ENCODE assay signal across 22 cellular contexts in the genomic region with DNA sequence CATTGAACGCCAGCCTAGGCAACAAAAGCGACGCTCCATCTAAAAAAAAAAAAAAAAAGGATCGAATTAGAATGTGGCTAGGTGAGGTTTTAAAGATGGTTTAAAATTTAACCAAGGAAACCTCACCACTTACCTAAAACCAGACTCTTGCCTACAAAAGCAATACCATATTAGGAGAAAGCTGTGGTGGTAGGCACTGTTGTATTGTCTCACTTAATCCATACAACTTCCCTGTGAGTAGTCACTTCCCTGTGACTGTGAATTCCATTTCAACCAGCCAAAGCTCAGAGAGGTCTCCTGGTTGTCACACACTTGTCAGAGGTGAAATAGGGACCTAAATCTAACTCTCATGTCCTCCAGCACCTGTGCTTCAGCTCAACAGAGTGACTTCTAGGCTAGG. TPM values are rescaled to one million over a fixed set of nuclear protein-coding genes. Genes with fewer than 3 reads are reported as not detected.
A peak's percentile ranks its signal among the peaks of the same experiment; 100 is the strongest.
DNase-seq lines count a peak whose midpoint lies in the region; ATAC-seq, FAIRE-seq and TF ChIP-seq lines count a peak whose summit lies in the region.
"Had no signal": no experiment of that assay in that cellular context is flagged by ENCODE, and none has a peak within 500 bp of the region (broad histone marks: within the 10 kb centered on the region; RNA-seq: fewer than 3 reads in every experiment).

No MANE protein-coding gene starts in this region.

- no peak overlapping the region for H3K27ac ChIP-seq in H1 (ENCODE audit: low read depth, low read length)
- H3K27ac ChIP-seq in left lung, result no peak overlapping the region
- H3K27ac ChIP-seq: A549; BLaER1 treated with 17β-estradiol and CSF1 and Interleukin-3, amounts not matched to agents 10 nM and 100 nM had no signal

- FAIRE-seq in RCC 7860 (lab: Jason Lieb, UNC) (no peak), H1 (lab: Jason Lieb, UNC) (no peak)
- FAIRE-seq: A549, GM12878 had no signal

- ATAC-seq in left lung, result peak; percentile 60
- ATAC-seq: A549, GM12878 had no signal

- H3K4me3 ChIP-seq in H1 (ENCODE audit: extremely low read depth in 1 of 4, insufficient read depth in 2 of 4, low read depth in 3 of 4, low read length in 4 of 4) (no peak overlapping the region), left lung (no peak overlapping the region)
- H3K4me3 ChIP-seq: A549; BLaER1 treated with 17β-estradiol and CSF1 and Interleukin-3, amounts not matched to agents 10 nM and 100 nM; GM12878 had no signal

- no peaks in the 10 kb centered on the region for H3K79me1 ChIP-seq in H1 (ENCODE audit: low read depth, low read length)

- H2BK120ac ChIP-seq in H1 (replicated peaks; ENCODE audit: low read depth, low read length), result no peak overlapping the region

- H3K23ac ChIP-seq in H1 (ENCODE audit: insufficient read length), result no peak overlapping the region

- no peak overlapping the region for H3K4ac ChIP-seq in H1 (replicated peaks; ENCODE audit: insufficient read length, low read depth, low read length)

- WGBS in H1 (ENCODE audit: extremely low coverage in 1 of 2, insufficient coverage in 1 of 2, insufficient read length in 1 of 2, insufficient replicate concordance in 2 of 2, low coverage in 1 of 2, low lambda C conversion rate in 2 of 2, missing lambda C conversion rate in 1 of 2), 2 experiments, result 100% methylated on average over 1 of the region's 4 CpGs; no CpG with 5 or more reads in 1 of the 2 experiments

- TF ChIP-seq CTCF in H1 (IDR thresholded peaks at IDR 0.05; ENCODE audit: control extremely low read depth in 1 of 3, insufficient read depth in 1 of 3, low read depth in 1 of 3, low read length in 3 of 3), result no peak
- no peak for TF ChIP-seq CTCF in left lung (IDR thresholded peaks at IDR 0.05)
- no peak for TF ChIP-seq CTCF in GM13976 (IDR thresholded peaks at IDR 0.05; ENCODE audit: borderline replicate concordance, control extremely low read depth, extremely low read depth, insufficient read depth, missing control alignments)

- in situ Hi-C loops in GM13976 (cut with MboI; ENCODE audit: low sequenced_read_pairs, unreplicated experiment), result no loop called here

- peak overlapping the region; percentile 43; the same call in 1 of the 2 replicates for H2AFZ ChIP-seq in H1 (ENCODE audit: low read length)

- no peak overlapping the region for H3K14ac ChIP-seq in H1 (ENCODE audit: insufficient read length)

- H2BK15ac ChIP-seq in H1 (ENCODE audit: low read length), result no peak overlapping the region

- no peak overlapping the region for H3K56ac ChIP-seq in H1 (replicated peaks; ENCODE audit: insufficient read length, low read depth, low read length)

- H4K20me1 ChIP-seq in H1 (replicated peaks in 1 of 2; ENCODE audit: control insufficient read depth in 1 of 2, insufficient read depth in 2 of 2, low read length in 2 of 2), result no peaks in the 10 kb centered on the region
- H4K20me1 ChIP-seq: BLaER1 treated with 17β-estradiol and CSF1 and Interleukin-3, amounts not matched to agents 10 nM and 100 nM had no signal

- no peak overlapping the region for H2BK12ac ChIP-seq in H1 (ENCODE audit: low read depth, low read length)

- H3K79me2 ChIP-seq in H1 (ENCODE audit: control insufficient read depth in 1 of 2, insufficient read depth in 2 of 2, low read length in 2 of 2), result no peaks in the 10 kb centered on the region

- H3K9me3 ChIP-seq in H1 (ENCODE audit: insufficient read depth in 2 of 2, low read depth in 1 of 2, low read length in 1 of 2), result no peaks in the 10 kb centered on the region; a peak in 1 of 4 replicates
- peaks cover 0 to 6% of the 10 kb centered on the region in 2 donors for H3K9me3 ChIP-seq in left lung
- H3K9me3 ChIP-seq: A549, BE2C had no signal

- POLR2A ChIA-PET in H1 (lab: Charles Lee; ENCODE audit: partially characterized antibody), result no interaction called here

- H4K8ac ChIP-seq in H1 (ENCODE audit: extremely low read depth, insufficient read depth, low read length), result no peak overlapping the region

- DNase-seq in RCC 7860 (ENCODE audit: low spot score) (peak; percentile 10), H1 (ENCODE audit: low read depth in 1 of 2, low spot score in 2 of 2) (no peak), left lung (no peak), NCI-H2081 (lab: John Stamatoyannopoulos, UW) (no peak), GM13976 (ENCODE audit: low spot score) (no peak), C1 segment of cervical spinal cord (lab: John Stamatoyannopoulos, UW) (no peak)
- DNase-seq: 8988T; ACHN; AML-193; BE2C; Calu3; CD4-positive, alpha-beta memory T cell; COR-L47; DMS79; EL; GDM1; GOT3; H7; HCEC 1CT had no signal

- H3K4me2 ChIP-seq in H1 (ENCODE audit: insufficient read depth in 1 of 2, low read depth in 2 of 2, low read length in 2 of 2), result no peak overlapping the region
- H3K4me2 ChIP-seq: A549; BLaER1 treated with 17β-estradiol and CSF1 and Interleukin-3, amounts not matched to agents 10 nM and 100 nM had no signal

- H3K9ac ChIP-seq in H1 (replicated peaks in 1 of 4; ENCODE audit: extremely low read depth in 1 of 4, low read depth in 3 of 4, low read length in 3 of 4), result no peak overlapping the region
- H3K9ac ChIP-seq: BLaER1 treated with 17β-estradiol and CSF1 and Interleukin-3, amounts not matched to agents 10 nM and 100 nM had no signal

- H2AK5ac ChIP-seq in H1 (ENCODE audit: low read depth, low read length), result no peak overlapping the region

- H3K18ac ChIP-seq in H1 (ENCODE audit: extremely low read depth, low read length), result no peak overlapping the region

- peaks cover 0 to 6% (median 2%) of the 10 kb centered on the region in 4 experiments; a peak in 1 of 7 replicates for H3K4me1 ChIP-seq in H1 (replicated peaks in 1 of 4; ENCODE audit: control insufficient read depth in 3 of 4, insufficient read depth in 4 of 4, low read length in 3 of 4)
- no peaks in the 10 kb centered on the region for H3K4me1 ChIP-seq in left lung
- H3K4me1 ChIP-seq: A549; BE2C; BLaER1 treated with 17β-estradiol and CSF1 and Interleukin-3, amounts not matched to agents 10 nM and 100 nM had no signal

- no peak for TF ChIP-seq EP300 in H1 (IDR thresholded peaks at IDR 0.05; ENCODE audit: borderline replicate concordance in 1 of 2, low read depth in 2 of 2, low read length in 2 of 2)

- no peak for TF ChIP-seq RAD21 in H1 (IDR thresholded peaks at IDR 0.05 in 1 of 2, conservative IDR thresholded peaks at IDR 0.05 in 1 of 2; ENCODE audit: low read depth in 2 of 2, low read length in 2 of 2)

- H3K36me3 ChIP-seq in H1 (ENCODE audit: control insufficient read depth in 2 of 4, insufficient read depth in 4 of 4, low read length in 3 of 4) (no peaks in the 10 kb centered on the region), left lung (no peaks in the 10 kb centered on the region)
- H3K36me3 ChIP-seq: BE2C; BLaER1 treated with 17β-estradiol and CSF1 and Interleukin-3, amounts not matched to agents 10 nM and 100 nM had no signal

- no peaks in the 10 kb centered on the region for H3K23me2 ChIP-seq in H1 (ENCODE audit: low read depth, low read length)

- H3K27me3 ChIP-seq in H1 (replicated peaks in 1 of 4; ENCODE audit: control insufficient read depth in 3 of 4, extremely low read depth in 1 of 4, insufficient read depth in 3 of 4, low read length in 3 of 4) (no peaks in the 10 kb centered on the region; a peak in 1 of 7 replicates), left lung (no peaks in the 10 kb centered on the region)
- H3K27me3 ChIP-seq: BE2C; BLaER1 treated with 17β-estradiol and CSF1 and Interleukin-3, amounts not matched to agents 10 nM and 100 nM had no signal

- no peak overlapping the region for H2BK20ac ChIP-seq in H1 (ENCODE audit: low read length)

- H2BK5ac ChIP-seq in H1 (ENCODE audit: low read depth, low read length), result no peak overlapping the region

- intact Hi-C loops in left lung (cut with DNase I), result no loop called here

- no peak overlapping the region for H4K5ac ChIP-seq in H1 (ENCODE audit: insufficient read length, low read depth, low read length)

- CTCF ChIA-PET in H1 (lab: Charles Lee; ENCODE audit: partially characterized antibody), result interaction anchor here (0.6 to 3.8 kb wide), 16 partner anchors 10 to 1143 kb away, joined by 3 to 53 read pairs (median 5); no protein-coding TSS in a partner anchor

- no peak for TF ChIP-seq POLR2A in H1 (IDR thresholded peaks at IDR 0.05; ENCODE audit: control extremely low read depth in 1 of 2, low read depth in 2 of 2, low read length in 2 of 2)

- H4K91ac ChIP-seq in H1 (replicated peaks; ENCODE audit: insufficient read length, low read length), result no peak overlapping the region

TF ChIP-seq in H1, 55 proteins besides CTCF, POLR2A, EP300 and RAD21:
- TF ChIP-seq JUN (IDR thresholded peaks at IDR 0.05; ENCODE audit: low read depth, low read length) (no peak), ZNF274 (IDR thresholded peaks at IDR 0.05; ENCODE audit: borderline replicate concordance, extremely low read depth, low read length) (no peak), ASH2L (IDR thresholded peaks at IDR 0.05; ENCODE audit: low read length) (no peak), GTF2F1 (IDR thresholded peaks at IDR 0.05; ENCODE audit: borderline replicate concordance, low read depth, low read length) (no peak), HDAC6 (IDR thresholded peaks at IDR 0.05; ENCODE audit: low read depth, low read length) (no peak), RNF2 (IDR thresholded peaks at IDR 0.05; ENCODE audit: borderline replicate concordance, low read depth, low read length, missing control alignments, poor library complexity, severe bottlenecking) (no peak), CTBP2 (IDR thresholded peaks at IDR 0.05; ENCODE audit: borderline replicate concordance, insufficient read depth, insufficient read length, low read length) (no peak), TAF7 (optimal IDR thresholded peaks at IDR 0.05; ENCODE audit: borderline replicate concordance, low read depth, low read length) (no peak), BRCA1 (IDR thresholded peaks at IDR 0.05; ENCODE audit: low read depth, low read length) (no peak), SP1 (IDR thresholded peaks at IDR 0.05; ENCODE audit: low read depth, low read length) (no peak), CHD1 (IDR thresholded peaks at IDR 0.05; ENCODE audit: low read depth, low read length) (no peak), RXRA (IDR thresholded peaks at IDR 0.05; ENCODE audit: insufficient read depth, low read depth, low read length) (no peak), BCL11A (IDR thresholded peaks at IDR 0.05; ENCODE audit: low read depth in 2 of 2, low read length in 2 of 2) (no peak), JUND (IDR thresholded peaks at IDR 0.05; ENCODE audit: low read length) (no peak), SIRT6 (IDR thresholded peaks at IDR 0.05; ENCODE audit: low read length) (no peak)

RNA-seq across cellular contexts. Expression of gene SHISA2, which starts 15.4 kb away (rescaled TPM):
- 22.6 and 23.8 TPM in 2 replicates for total RNA-seq in H1 (2021; fragmentation: NEBNext Ultra II Directional; extraction: Animal tissue kit (Norgen Biotek cat#: 25700))
- 8.6 and 10.2 TPM in 2 replicates for polyA plus RNA-seq in H1 (2011; rRNA removed)
- 7.3 TPM for polyA plus RNA-seq in H1 (2011; cell fraction: cytosol; rRNA removed)
- 6.6 TPM for polyA plus RNA-seq in H1 (2011; cell fraction: nucleus; rRNA removed)
- polyA plus RNA-seq in H1 (2012, experiment 1 of 2), result 7.5 to 8.2 TPM (median 7.8 TPM) in 4 replicates
- 4.7 TPM for polyA plus RNA-seq in H1 (2012, experiment 2 of 2)
- polyA plus RNA-seq in H1 (2013, experiment 1 of 2), result 15.2 TPM
- polyA plus RNA-seq in H1 (2013, experiment 2 of 2), result 17.8 TPM
- polyA minus RNA-seq in H1 (2011; rRNA and poly(A)+ RNA removed), result 29.0 and 30.1 TPM in 2 replicates
- polyA minus RNA-seq in H1 (2011; cell fraction: cytosol; rRNA and poly(A)+ RNA removed), result 20.6 TPM
- 11.1 TPM for polyA minus RNA-seq in H1 (2011; cell fraction: nucleus; rRNA and poly(A)+ RNA removed)
- 10 to 100 TPM; 12.0 to 19.9 TPM for total RNA-seq in left lung
- polyA plus RNA-seq: A549 had no signal
